ENCODE assay signal across 8 cellular contexts in the genomic region with DNA sequence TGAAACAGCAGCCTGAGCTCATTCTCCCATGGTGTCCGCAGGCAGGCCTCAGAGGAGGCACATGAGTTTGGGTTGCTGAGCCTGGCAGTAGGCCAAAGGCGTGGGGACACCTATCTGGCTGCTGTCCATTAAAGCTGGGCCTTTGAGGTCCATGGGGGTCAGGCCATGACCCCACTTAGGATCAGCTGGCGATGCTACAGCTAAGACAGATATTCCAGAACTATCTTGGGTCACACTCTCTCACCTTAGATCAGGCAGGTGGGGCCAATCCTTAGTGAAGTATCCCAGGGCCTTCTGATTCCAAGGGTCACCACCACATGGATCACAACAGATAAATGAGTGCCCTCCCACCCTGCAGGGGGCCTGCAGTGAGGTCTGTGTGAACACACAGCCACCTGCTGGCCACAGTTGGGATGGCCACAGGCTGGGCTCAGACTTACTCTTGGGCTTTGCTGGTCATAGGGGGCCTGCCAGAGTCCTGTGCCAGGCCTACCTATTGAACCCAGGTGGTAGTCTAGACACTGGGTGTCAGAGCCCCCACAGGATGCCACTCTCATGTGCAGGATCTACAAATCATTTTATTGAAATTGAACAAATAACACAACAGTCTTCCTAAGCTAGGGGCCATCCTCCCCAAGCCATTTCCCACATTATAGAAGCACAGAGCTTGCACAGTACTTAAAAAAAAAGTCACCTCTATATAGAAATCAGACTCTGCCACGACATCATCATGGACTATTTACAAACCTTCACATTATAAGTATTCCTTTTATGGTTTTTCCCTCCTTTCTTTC. TPM values are rescaled to one million over a fixed set of nuclear protein-coding genes. Genes with fewer than 3 reads are reported as not detected.
DNase-seq lines count a peak whose midpoint lies in the region; ATAC-seq, FAIRE-seq and TF ChIP-seq lines count a peak whose summit lies in the region.

No MANE protein-coding gene starts in this region.

- no peaks in the 10 kb centered on the region for H3K27me3 ChIP-seq in bronchial epithelial cell (ENCODE audit: control insufficient read depth, insufficient read depth, low read length)
- H3K27me3 ChIP-seq in kidney epithelial cell (ENCODE audit: control insufficient read depth, insufficient read depth, low read length) = no peaks in the 10 kb centered on the region

- no peak for TF ChIP-seq POLR2A in NB4 (IDR thresholded peaks at IDR 0.05; ENCODE audit: extremely low read depth, insufficient read length)

- H3K27ac ChIP-seq in VCaP = peak overlapping the region; percentile 97; the same call in 1 of the 2 replicates

- DNase-seq in GM12865 (ENCODE audit: low read depth) = peak; percentile 72
- peak; percentile 80 for DNase-seq in NB4 (ENCODE audit: low read depth)
- DNase-seq in bronchial epithelial cell (ENCODE audit: low read depth) = peak; percentile 49
- DNase-seq in kidney epithelial cell (ENCODE audit: low read depth) = no peak
- DNase-seq in stimulated activated CD4-positive, alpha-beta T cell treated with anti-CD3 and anti-CD28 coated beads, Interleukin-2, amount 100 ng/mL, for 48 hours = peak; percentile 61

- no peak for FAIRE-seq in bronchial epithelial cell (lab: Jason Lieb, UNC)

- TF ChIP-seq CTCF in GM12865 (IDR thresholded peaks at IDR 0.05; ENCODE audit: insufficient read depth, low read depth, low read length, missing control alignments) = peak; percentile 81
- peak; percentile 84 for TF ChIP-seq CTCF in NB4 (IDR thresholded peaks at IDR 0.05; ENCODE audit: low read depth, low read length)
- TF ChIP-seq CTCF in VCaP (conservative IDR thresholded peaks at IDR 0.05) = peak; percentile 95
- peak; percentile 87 for TF ChIP-seq CTCF in bronchial epithelial cell (IDR thresholded peaks at IDR 0.05; ENCODE audit: insufficient read depth, low read length, severe bottlenecking)
- peak; percentile 91 for TF ChIP-seq CTCF in kidney epithelial cell (IDR thresholded peaks at IDR 0.05; ENCODE audit: insufficient read depth, low read length, poor library complexity, severe bottlenecking)

- H3K4me3 ChIP-seq in GM12865 (ENCODE audit: low read depth, low read length) = no peak overlapping the region
- no peak overlapping the region for H3K4me3 ChIP-seq in NB4 (ENCODE audit: low read depth, low read length)
- H3K4me3 ChIP-seq in bronchial epithelial cell (ENCODE audit: low read depth, low read length) = no peak overlapping the region
- no peak overlapping the region for H3K4me3 ChIP-seq in kidney epithelial cell (ENCODE audit: low read depth, low read length)

- peaks cover 12% of the 10 kb centered on the region for H3K36me3 ChIP-seq in bronchial epithelial cell (ENCODE audit: control insufficient read depth, insufficient read depth, low read length)
- H3K36me3 ChIP-seq in kidney epithelial cell (ENCODE audit: control insufficient read depth, insufficient read depth, low read length) = no peaks in the 10 kb centered on the region

- ATAC-seq in GM18502 (IDR thresholded peaks at IDR 0.05; ENCODE audit: poor library complexity, unreplicated experiment) = no peak
- no peak for ATAC-seq in GM21717 (IDR thresholded peaks at IDR 0.05; ENCODE audit: unreplicated experiment)

RNA-seq across cellular contexts. Expression of a gene that starts 2.0 kb away (rescaled TPM):
- total RNA-seq in bronchial epithelial cell (55.0 and 63.0 TPM in 2 replicates), kidney epithelial cell (89.3 and 104 TPM in 2 replicates)

RNA-seq across cellular contexts. Expression of a gene that starts 3.5 kb away (rescaled TPM):
- total RNA-seq in bronchial epithelial cell = 21.9 and 23.3 TPM in 2 replicates
- 40.3 and 58.3 TPM in 2 replicates for total RNA-seq in kidney epithelial cell

RNA-seq across cellular contexts. Expression of a gene that starts 16.1 kb away (rescaled TPM):
- total RNA-seq in bronchial epithelial cell = 15.5 and 25.5 TPM in 2 replicates
- 16.6 and 19.9 TPM in 2 replicates for total RNA-seq in kidney epithelial cell

RNA-seq across cellular contexts. Expression of a gene that starts 21.0 kb away (rescaled TPM):
- 0.13 and 0.53 TPM in 2 replicates for total RNA-seq in bronchial epithelial cell
- 1.7 TPM in 1 of 2 replicates, not detected in the other for total RNA-seq in kidney epithelial cell

RNA-seq across cellular contexts. Expression of a gene that starts 21.2 kb away (rescaled TPM):
- total RNA-seq in bronchial epithelial cell = 7.1 and 8.3 TPM in 2 replicates
- 0.14 TPM in 1 of 2 replicates, not detected in the other for total RNA-seq in kidney epithelial cell
